8 cellular contexts compared by ENCODE assay signal in genomic region chr19:46717716-46718143, GRCh38. TPM values are rescaled to one million over a fixed set of nuclear protein-coding genes. Genes with fewer than 3 reads are reported as not detected.
DNase-seq lines count a peak whose midpoint lies in the region; ATAC-seq, FAIRE-seq and TF ChIP-seq lines count a peak whose summit lies in the region.

No MANE protein-coding gene starts in this region.

- H3K79me2 ChIP-seq in GM12878 (ENCODE audit: control insufficient read depth, insufficient read depth, low read length) = peaks cover 47% of the 10 kb centered on the region

- WGBS in GM12878 (ENCODE audit: insufficient coverage, insufficient replicate concordance, low lambda C conversion rate, missing lambda C conversion rate) = 0% methylated on average over 9 of the region's 9 CpGs
- 56% methylated on average over 6 of the region's 9 CpGs for WGBS in mesenchymal stem cell

- no peak overlapping the region for H2AFZ ChIP-seq in GM12878 (ENCODE audit: control insufficient read depth, low read depth, low read length)
- no peak overlapping the region for H2AFZ ChIP-seq in mesenchymal stem cell (ENCODE audit: low read depth, low read length)

- in situ Hi-C loops in GM12878 (cut with MboI) = no loop called here

- no peak for TF ChIP-seq EP300 in GM12878 (IDR thresholded peaks at IDR 0.05; ENCODE audit: borderline replicate concordance in 1 of 2, control insufficient read depth in 1 of 2, low read depth in 2 of 2, low read length in 2 of 2)

- H3K9me3 ChIP-seq in GM12878 (replicated peaks; ENCODE audit: control insufficient read depth, insufficient read depth, low read length) = no peaks in the 10 kb centered on the region
- no peaks in the 10 kb centered on the region for H3K9me3 ChIP-seq in mesenchymal stem cell (ENCODE audit: control insufficient read depth, low read length)

- H3K79me1 ChIP-seq in mesenchymal stem cell (replicated peaks; ENCODE audit: low read length, poor library complexity, severe bottlenecking) = peaks cover 28% of the 10 kb centered on the region

- TF ChIP-seq CTCF in AG09309 (IDR thresholded peaks at IDR 0.05; ENCODE audit: control insufficient read depth, insufficient read depth, low read depth, low read length, missing control alignments) = no peak
- no peak for TF ChIP-seq CTCF in GM12878 (IDR thresholded peaks at IDR 0.05 in 2 of 3, conservative IDR thresholded peaks at IDR 0.05 in 1 of 3; ENCODE audit: control insufficient read depth in 2 of 3, extremely low read depth in 1 of 3, insufficient read depth in 1 of 3, low read depth in 3 of 3, low read length in 3 of 3)
- TF ChIP-seq CTCF in foreskin keratinocyte (conservative IDR thresholded peaks at IDR 0.05) = no peak

- TF ChIP-seq POLR2A in GM12878 (IDR thresholded peaks at IDR 0.05; ENCODE audit: low read depth, low read length) = peak; percentile 9; the same call in 1 of the 2 replicates

- H2AK5ac ChIP-seq in mesenchymal stem cell (ENCODE audit: low read length, severe bottlenecking) = no peak overlapping the region

- SMC1A ChIA-PET in GM12878 (lab: Charles Lee; ENCODE audit: uncharacterized antibody, unreplicated experiment) = interaction anchor here (0.8 to 1.3 kb wide), 6 partner anchors 11 to 107 kb away, joined by 3 to 4 read pairs (median 3); no protein-coding TSS in a partner anchor

- H4K8ac ChIP-seq in mesenchymal stem cell (ENCODE audit: low read length) = no peak overlapping the region

- BruUV-seq in GM12878 (replicated peaks; lab: Mats Ljungman, UMichigan) = no TSS peak

- RAD21 ChIA-PET in GM12878 (lab: Charles Lee; ENCODE audit: unreplicated experiment) = interaction anchor here (1.0 to 2.1 kb wide), 5 partner anchors 26 to 99 kb away, joined by 3 to 7 read pairs (median 4); partner anchors contain the start of genes DACT3 and FKRP

- no peak overlapping the region for H4K91ac ChIP-seq in mesenchymal stem cell (ENCODE audit: low read length)

- H3K4me3 ChIP-seq in AG09309 (ENCODE audit: control insufficient read depth, low read depth, low read length) = peak overlapping the region; percentile 82
- H3K4me3 ChIP-seq in GM12878 = peak overlapping the region; percentile 91
- H3K4me3 ChIP-seq in mesenchymal stem cell (ENCODE audit: insufficient read depth in 1 of 2, low read depth in 1 of 2, low read length in 2 of 2) = peak overlapping the region in 1 of 2 experiments; percentile 93

- DNase-seq in AG09309 (ENCODE audit: low read depth) = no peak
- peak; percentile 38 for DNase-seq in HT-29 (ENCODE audit: low spot score)
- no peak for DNase-seq in GM12878 (ENCODE audit: low read depth, low spot score)
- no peak for DNase-seq in mesenchymal stem cell
- no peak for DNase-seq in SW 1271 (lab: John Stamatoyannopoulos, UW)
- DNase-seq in LoVo (ENCODE audit: low spot score) = no peak
- DNase-seq in foreskin keratinocyte = no peak

- no peak overlapping the region for H3K23ac ChIP-seq in mesenchymal stem cell (ENCODE audit: low read length in 2 of 2)

- CTCF ChIA-PET in GM12878 (lab: Yijun Ruan, JAX) = interaction anchor here (1.2 to 1.3 kb wide), 2 partner anchors 13 to 14 kb away, joined by 5 to 8 read pairs; no protein-coding TSS in a partner anchor

- H3K27me3 ChIP-seq in GM12878 (replicated peaks in 1 of 2; ENCODE audit: control insufficient read depth in 2 of 2, insufficient read depth in 2 of 2, low read length in 1 of 2) (no peaks in the 10 kb centered on the region), mesenchymal stem cell (ENCODE audit: control insufficient read depth in 1 of 2, insufficient read depth in 1 of 2, low read length in 2 of 2) (no peaks in the 10 kb centered on the region), foreskin keratinocyte (no peaks in the 10 kb centered on the region)

- H3K36me3 ChIP-seq in GM12878 (ENCODE audit: control insufficient read depth in 2 of 2, insufficient read depth in 2 of 2, low read length in 1 of 2) = peaks cover 4 to 24% of the 10 kb centered on the region in 2 experiments; a peak in 3 of 4 replicates
- H3K36me3 ChIP-seq in mesenchymal stem cell (ENCODE audit: control insufficient read depth in 1 of 2, insufficient read depth in 2 of 2, low read depth in 1 of 2, low read length in 2 of 2) = peaks cover 28 to 51% of the 10 kb centered on the region in 2 experiments

- H3K18ac ChIP-seq in mesenchymal stem cell (ENCODE audit: low read depth in 1 of 2, low read length in 2 of 2) = peak overlapping the region in 1 of 2 experiments; percentile 91

- H2BK12ac ChIP-seq in mesenchymal stem cell (ENCODE audit: low read length in 2 of 2) = peak overlapping the region in 1 of 2 experiments; percentile 22

- H3K4me2 ChIP-seq in GM12878 (ENCODE audit: control insufficient read depth, insufficient read depth) (peak overlapping the region; percentile 77), mesenchymal stem cell (ENCODE audit: low read length, poor library complexity, severe bottlenecking) (peak overlapping the region; percentile 69)

- ATAC-seq in GM12878 = peak; percentile 10
- ATAC-seq in foreskin keratinocyte = no peak
- ATAC-seq in GM18502 (IDR thresholded peaks at IDR 0.05; ENCODE audit: poor library complexity, unreplicated experiment) = no peak

- no peak overlapping the region for H2BK15ac ChIP-seq in mesenchymal stem cell (ENCODE audit: low read depth, poor library complexity, severe bottlenecking)

- FAIRE-seq in GM12878 (lab: Jason Lieb, UNC) = no peak

- no peak overlapping the region for H3K14ac ChIP-seq in mesenchymal stem cell (ENCODE audit: low read length in 2 of 2)

- no peak overlapping the region for H3K4ac ChIP-seq in mesenchymal stem cell (ENCODE audit: low read depth in 1 of 2, low read length in 2 of 2)

- no peaks in the 10 kb centered on the region for H4K20me1 ChIP-seq in GM12878 (ENCODE audit: control insufficient read depth, insufficient read depth)

- H3K9ac ChIP-seq in GM12878 (ENCODE audit: control insufficient read depth, insufficient read depth, low read length) (peak overlapping the region; percentile 82), mesenchymal stem cell (ENCODE audit: low read length) (peak overlapping the region; percentile 95)

- peak overlapping the region; percentile 88 for H3K27ac ChIP-seq in GM12878 (ENCODE audit: control insufficient read depth, insufficient read depth)
- H3K27ac ChIP-seq in mesenchymal stem cell (ENCODE audit: low read length, poor library complexity, severe bottlenecking) = no peak overlapping the region
- H3K27ac ChIP-seq in foreskin keratinocyte = no peak overlapping the region

- H2BK5ac ChIP-seq in mesenchymal stem cell (ENCODE audit: low read depth, low read length, poor library complexity, severe bottlenecking) = no peak overlapping the region

- no peak overlapping the region for H2BK120ac ChIP-seq in mesenchymal stem cell (ENCODE audit: low read depth, low read length)

- intact Hi-C loops in GM12878 (cut with micrococcal nuclease; ENCODE audit: unreplicated experiment) = loop anchor here (5.0 kb wide), 1 partner anchor 105 kb away; no protein-coding TSS in a partner anchor

- H3K4me1 ChIP-seq in GM12878 (ENCODE audit: control insufficient read depth, insufficient read depth, low read length) = peaks cover 30% of the 10 kb centered on the region
- peaks cover 27% of the 10 kb centered on the region for H3K4me1 ChIP-seq in mesenchymal stem cell (ENCODE audit: control insufficient read depth, insufficient read depth, low read depth, low read length)
- no peaks in the 10 kb centered on the region for H3K4me1 ChIP-seq in foreskin keratinocyte

- POLR2A ChIA-PET in GM12878 (lab: Charles Lee) = interaction anchor here (0.6 to 1.4 kb wide), 4 partner anchors 11 to 395 kb away, joined by 3 to 5 read pairs (median 4); partner anchors contain the start of genes DACT3 and ZC3H4

- no peak for TF ChIP-seq RAD21 in GM12878 (IDR thresholded peaks at IDR 0.05; ENCODE audit: insufficient read depth, low read depth, low read length)

RNA-seq across cellular contexts. Expression of gene PRKD2, which starts 0.8 kb away (rescaled TPM):
- total RNA-seq in HT-29 (2014; rRNA removed; shearing (Covaris generic)) = 76.0 and 83.3 TPM in 2 replicates
- total RNA-seq in GM12878 (2013; cell fraction: nucleolus; rRNA removed) = 23.7 and 25.9 TPM in 2 replicates
- total RNA-seq in GM12878 (2014; rRNA removed) (25.1 and 35.4 TPM in 2 replicates), GM12878 (2014; rRNA removed; fragmentation: Illumina TruSeq; extraction: Trizol) (13.3 and 14.4 TPM in 2 replicates), GM12878 (2021) (88.9 and 98.8 TPM in 2 replicates), foreskin keratinocyte (40.8 and 44.6 TPM in 2 replicates)
- polyA plus RNA-seq in GM12878 (2011; ENCODE audit: low read depth) = 30.7 TPM
- polyA plus RNA-seq in GM12878 (2011; rRNA removed) (7.7 and 12.6 TPM in 2 replicates), GM12878 (2014; fragmentation: Illumina TruSeq; extraction: Trizol) (16.9 and 31.3 TPM in 2 replicates), GM12878 (2014; fragmentation: Nextera tagmentation; extraction: Ambion mirVana) (10 to 100 TPM in 1 of 2 experiments, 1 to 10 TPM in 1; 2.3 to 11.8 TPM), GM12878 (2014; rRNA removed) (34.4 and 45.7 TPM in 2 replicates), GM12878 (2016; fragmentation: Nextera tagmentation; extraction: Ambion mirVana) (10 to 100 TPM; 44.6 to 50.7 TPM), foreskin keratinocyte (47.2 and 50.4 TPM in 2 replicates)
- 22.8 and 23.6 TPM in 2 replicates for polyA plus RNA-seq in GM12878 (2011; cell fraction: cytosol; rRNA removed)
- 70.9 and 92.1 TPM in 2 replicates for polyA plus RNA-seq in GM12878 (2011; cell fraction: nucleus; rRNA removed)
- 56.6 and 58.8 TPM in 2 replicates for polyA plus RNA-seq in GM12878 (2012)
- polyA minus RNA-seq in GM12878 (2011; rRNA and poly(A)+ RNA removed) = 21.4 and 38.0 TPM in 2 replicates
- polyA minus RNA-seq in GM12878 (2011; cell fraction: cytosol; rRNA and poly(A)+ RNA removed) = 27.0 and 27.5 TPM in 2 replicates
- 11.1 and 26.6 TPM in 2 replicates for polyA minus RNA-seq in GM12878 (2011; cell fraction: nucleus; rRNA and poly(A)+ RNA removed)
- polyA plus RNA-seq in mesenchymal stem cell (2013, experiment 1 of 2) = 25.9 TPM
- 23.5 TPM for polyA plus RNA-seq in mesenchymal stem cell (2013, experiment 2 of 2)

RNA-seq across cellular contexts. Expression of gene FKRP, which starts 28.1 kb away (rescaled TPM):
- total RNA-seq in HT-29 (2014; rRNA removed; shearing (Covaris generic)) = 30.7 and 30.8 TPM in 2 replicates
- total RNA-seq in GM12878 (2013; cell fraction: nucleolus; rRNA removed) = 13.5 and 18.7 TPM in 2 replicates
- 7.9 and 10.1 TPM in 2 replicates for total RNA-seq in GM12878 (2014; rRNA removed)
- total RNA-seq in GM12878 (2014; rRNA removed; fragmentation: Illumina TruSeq; extraction: Trizol) = 5.8 and 6.9 TPM in 2 replicates
- total RNA-seq in GM12878 (2021) = 13.0 and 13.3 TPM in 2 replicates
- polyA plus RNA-seq in GM12878 (2011; ENCODE audit: low read depth) = 5.4 TPM
- 3.3 and 4.2 TPM in 2 replicates for polyA plus RNA-seq in GM12878 (2011; rRNA removed)
- 4.9 and 8.7 TPM in 2 replicates for polyA plus RNA-seq in GM12878 (2011; cell fraction: cytosol; rRNA removed)
- polyA plus RNA-seq in GM12878 (2011; cell fraction: nucleus; rRNA removed) = 11.0 and 19.0 TPM in 2 replicates
- polyA plus RNA-seq in GM12878 (2012) = 5.9 and 11.6 TPM in 2 replicates
- polyA plus RNA-seq in GM12878 (2014; fragmentation: Illumina TruSeq; extraction: Trizol) = 8.0 and 8.7 TPM in 2 replicates
- polyA plus RNA-seq in GM12878 (2014; fragmentation: Nextera tagmentation; extraction: Ambion mirVana) = 1 to 10 TPM; 1.3 to 1.8 TPM
- polyA plus RNA-seq in GM12878 (2014; rRNA removed) = 14.1 and 14.2 TPM in 2 replicates
- polyA plus RNA-seq in GM12878 (2016; fragmentation: Nextera tagmentation; extraction: Ambion mirVana) = 1 to 10 TPM; 6.7 to 8.8 TPM
- 2.9 and 4.9 TPM in 2 replicates for polyA minus RNA-seq in GM12878 (2011; rRNA and poly(A)+ RNA removed)
- 1.2 and 1.5 TPM in 2 replicates for polyA minus RNA-seq in GM12878 (2011; cell fraction: cytosol; rRNA and poly(A)+ RNA removed)
- polyA minus RNA-seq in GM12878 (2011; cell fraction: nucleus; rRNA and poly(A)+ RNA removed) = 3.6 and 4.2 TPM in 2 replicates
- 24.9 TPM for polyA plus RNA-seq in mesenchymal stem cell (2013, experiment 1 of 2)
- 24.4 TPM for polyA plus RNA-seq in mesenchymal stem cell (2013, experiment 2 of 2)
- 11.9 and 14.8 TPM in 2 replicates for total RNA-seq in foreskin keratinocyte
- 9.9 and 10.0 TPM in 2 replicates for polyA plus RNA-seq in foreskin keratinocyte

RNA-seq across cellular contexts. Expression of gene STRN4, which starts 28.5 kb away (rescaled TPM):
- total RNA-seq in HT-29 (2014; rRNA removed; shearing (Covaris generic)) = 229 and 268 TPM in 2 replicates
- 77.4 and 81.2 TPM in 2 replicates for total RNA-seq in GM12878 (2013; cell fraction: nucleolus; rRNA removed)
- total RNA-seq in GM12878 (2014; rRNA removed) (51.1 and 54.8 TPM in 2 replicates), GM12878 (2014; rRNA removed; fragmentation: Illumina TruSeq; extraction: Trizol) (17.5 and 18.9 TPM in 2 replicates), GM12878 (2021) (55.0 and 56.1 TPM in 2 replicates), foreskin keratinocyte (66.6 and 68.4 TPM in 2 replicates)
- polyA plus RNA-seq in GM12878 (2011; ENCODE audit: low read depth) = 12.4 TPM
- polyA plus RNA-seq in GM12878 (2011; rRNA removed) (19.7 and 26.1 TPM in 2 replicates), GM12878 (2014; fragmentation: Illumina TruSeq; extraction: Trizol) (4.5 and 16.0 TPM in 2 replicates), GM12878 (2014; fragmentation: Nextera tagmentation; extraction: Ambion mirVana) (1 to 10 TPM in 1 of 2 experiments, under 1 TPM in 1; 0.42 to 1.6 TPM), GM12878 (2014; rRNA removed) (62.8 and 65.4 TPM in 2 replicates), GM12878 (2016; fragmentation: Nextera tagmentation; extraction: Ambion mirVana) (10 to 100 TPM in 1 of 2 experiments, 1 to 10 TPM in 1; 6.6 to 27.9 TPM), foreskin keratinocyte (58.0 and 58.2 TPM in 2 replicates)
- polyA plus RNA-seq in GM12878 (2011; cell fraction: cytosol; rRNA removed) = 45.1 and 60.8 TPM in 2 replicates
- 186 and 249 TPM in 2 replicates for polyA plus RNA-seq in GM12878 (2011; cell fraction: nucleus; rRNA removed)
- 35.8 and 44.1 TPM in 2 replicates for polyA plus RNA-seq in GM12878 (2012)
- 30.9 and 64.5 TPM in 2 replicates for polyA minus RNA-seq in GM12878 (2011; rRNA and poly(A)+ RNA removed)
- polyA minus RNA-seq in GM12878 (2011; cell fraction: cytosol; rRNA and poly(A)+ RNA removed) = 18.6 and 18.7 TPM in 2 replicates
- 39.0 and 63.6 TPM in 2 replicates for polyA minus RNA-seq in GM12878 (2011; cell fraction: nucleus; rRNA and poly(A)+ RNA removed)
- 56.4 TPM for polyA plus RNA-seq in mesenchymal stem cell (2013, experiment 1 of 2)
- polyA plus RNA-seq in mesenchymal stem cell (2013, experiment 2 of 2) = 56.1 TPM

RNA-seq across cellular contexts. Expression of gene DACT3, which starts 56.7 kb away (rescaled TPM):
- total RNA-seq in HT-29 (2014; rRNA removed; shearing (Covaris generic)) = 0.29 and 0.38 TPM in 2 replicates
- total RNA-seq in GM12878 (2013; cell fraction: nucleolus; rRNA removed) = 5.6 and 5.9 TPM in 2 replicates
- total RNA-seq in GM12878 (2014; rRNA removed) (0.27 and 0.62 TPM in 2 replicates), GM12878 (2014; rRNA removed; fragmentation: Illumina TruSeq; extraction: Trizol) (0.23 and 0.27 TPM in 2 replicates), GM12878 (2021) (0.64 and 0.74 TPM in 2 replicates), foreskin keratinocyte (0.04 TPM in 1 of 2 replicates, not detected in the other)
- polyA plus RNA-seq in GM12878 (2011; ENCODE audit: low read depth) = 0.80 TPM
- polyA plus RNA-seq in GM12878 (2011; rRNA removed) (2.4 and 2.5 TPM in 2 replicates), GM12878 (2014; fragmentation: Illumina TruSeq; extraction: Trizol) (0.35 and 0.76 TPM in 2 replicates), GM12878 (2014; fragmentation: Nextera tagmentation; extraction: Ambion mirVana) (under 1 TPM; 0.11 to 0.16 TPM), GM12878 (2014; rRNA removed) (0.46 and 0.47 TPM in 2 replicates), GM12878 (2016; fragmentation: Nextera tagmentation; extraction: Ambion mirVana) (under 1 TPM in 1 of 2 experiments, not detected in 1; 0.05 TPM), foreskin keratinocyte (0.02 and 0.06 TPM in 2 replicates)
- polyA plus RNA-seq in GM12878 (2011; cell fraction: cytosol; rRNA removed) = 1.9 and 2.3 TPM in 2 replicates
- 2.0 and 2.3 TPM in 2 replicates for polyA plus RNA-seq in GM12878 (2011; cell fraction: nucleus; rRNA removed)
- 1.5 and 1.7 TPM in 2 replicates for polyA plus RNA-seq in GM12878 (2012)
- polyA minus RNA-seq in GM12878 (2011; rRNA and poly(A)+ RNA removed) = 0.95 and 2.6 TPM in 2 replicates
- polyA minus RNA-seq in GM12878 (2011; cell fraction: cytosol; rRNA and poly(A)+ RNA removed) = 1.1 and 1.6 TPM in 2 replicates
- polyA minus RNA-seq in GM12878 (2011; cell fraction: nucleus; rRNA and poly(A)+ RNA removed) = 0.48 and 0.67 TPM in 2 replicates
- 25.9 TPM for polyA plus RNA-seq in mesenchymal stem cell (2013, experiment 1 of 2)
- polyA plus RNA-seq in mesenchymal stem cell (2013, experiment 2 of 2) = 26.2 TPM
